1 cellular context compared by ENCODE assay signal in genomic region chr9:134376386-134377142, GRCh38.
TF ChIP-seq lines count a peak whose summit lies in the region.

No MANE protein-coding gene starts in this region.

TF ChIP-seq in HepG2, 621 proteins besides CTCF, POLR2A, EP300 and RAD21 (continued from another document and continues in another):
- TF ChIP-seq HMGXB3 (CRISPR knock-in tag; IDR thresholded peaks at IDR 0.05; ENCODE audit: borderline replicate concordance) (no peak), FOXP1 (IDR thresholded peaks at IDR 0.05) (no peak), FOXP1 (CRISPR knock-in tag; IDR thresholded peaks at IDR 0.05) (no peak), DZIP1 (CRISPR knock-in tag; IDR thresholded peaks at IDR 0.05) (no peak), ZNF644 (CRISPR knock-in tag; IDR thresholded peaks at IDR 0.05; ENCODE audit: low read depth) (no peak), ZNF260 (CRISPR knock-in tag; IDR thresholded peaks at IDR 0.05; ENCODE audit: borderline replicate concordance, low read depth) (no peak), ZNF547 (CRISPR knock-in tag; IDR thresholded peaks at IDR 0.05) (peak; percentile 38; the same call in 1 of the 2 replicates), ZNF562 (CRISPR knock-in tag; IDR thresholded peaks at IDR 0.05; ENCODE audit: borderline replicate concordance) (no peak), ZNF281 (CRISPR knock-in tag; IDR thresholded peaks at IDR 0.05; ENCODE audit: borderline replicate concordance) (no peak), ZNF749 (CRISPR knock-in tag; IDR thresholded peaks at IDR 0.05; ENCODE audit: borderline replicate concordance) (no peak), HMGA1 (CRISPR knock-in tag; conservative IDR thresholded peaks at IDR 0.05) (no peak), STAT5B (CRISPR knock-in tag; IDR thresholded peaks at IDR 0.05) (no peak), ZNF816 (CRISPR knock-in tag; IDR thresholded peaks at IDR 0.05; ENCODE audit: borderline replicate concordance) (no peak), ZNF432 (CRISPR knock-in tag; IDR thresholded peaks at IDR 0.05; ENCODE audit: borderline replicate concordance) (no peak), RBFOX2 (IDR thresholded peaks at IDR 0.05; ENCODE audit: low read depth, low read length) (no peak), ZNF782 (CRISPR knock-in tag; IDR thresholded peaks at IDR 0.05; ENCODE audit: borderline replicate concordance) (no peak), ZKSCAN5 (CRISPR knock-in tag; IDR thresholded peaks at IDR 0.05) (no peak), ATF3 (CRISPR knock-in tag; IDR thresholded peaks at IDR 0.05) (no peak), TSC22D2 (CRISPR knock-in tag; IDR thresholded peaks at IDR 0.05; ENCODE audit: borderline replicate concordance) (no peak), ZNF652 (CRISPR knock-in tag; IDR thresholded peaks at IDR 0.05; ENCODE audit: borderline replicate concordance, low read depth) (no peak), RBAK (CRISPR knock-in tag; IDR thresholded peaks at IDR 0.05) (no peak), THAP11 (CRISPR knock-in tag; IDR thresholded peaks at IDR 0.05) (peak; percentile 40; the same call in 1 of the 2 replicates), ZFY (CRISPR knock-in tag; IDR thresholded peaks at IDR 0.05) (peak; percentile 22; the same call in 1 of the 2 replicates), MTERF4 (CRISPR knock-in tag; IDR thresholded peaks at IDR 0.05) (peak; percentile 66; the same call in 1 of the 2 replicates), TEAD2 (CRISPR knock-in tag; IDR thresholded peaks at IDR 0.05) (no peak), ZNF788 (CRISPR knock-in tag; IDR thresholded peaks at IDR 0.05; ENCODE audit: borderline replicate concordance) (no peak), ZNF230 (CRISPR knock-in tag; IDR thresholded peaks at IDR 0.05) (no peak), ZHX2 (IDR thresholded peaks at IDR 0.05; ENCODE audit: low read depth) (no peak), ZHX2 (CRISPR knock-in tag; IDR thresholded peaks at IDR 0.05; ENCODE audit: borderline replicate concordance) (no peak), PRDM10 (CRISPR knock-in tag; IDR thresholded peaks at IDR 0.05; ENCODE audit: low read depth) (no peak), ZBTB43 (CRISPR knock-in tag; conservative IDR thresholded peaks at IDR 0.05) (no peak), NFATC3 (CRISPR knock-in tag; IDR thresholded peaks at IDR 0.05) (no peak)
